8 cellular contexts compared by ENCODE assay signal in the genomic region with DNA sequence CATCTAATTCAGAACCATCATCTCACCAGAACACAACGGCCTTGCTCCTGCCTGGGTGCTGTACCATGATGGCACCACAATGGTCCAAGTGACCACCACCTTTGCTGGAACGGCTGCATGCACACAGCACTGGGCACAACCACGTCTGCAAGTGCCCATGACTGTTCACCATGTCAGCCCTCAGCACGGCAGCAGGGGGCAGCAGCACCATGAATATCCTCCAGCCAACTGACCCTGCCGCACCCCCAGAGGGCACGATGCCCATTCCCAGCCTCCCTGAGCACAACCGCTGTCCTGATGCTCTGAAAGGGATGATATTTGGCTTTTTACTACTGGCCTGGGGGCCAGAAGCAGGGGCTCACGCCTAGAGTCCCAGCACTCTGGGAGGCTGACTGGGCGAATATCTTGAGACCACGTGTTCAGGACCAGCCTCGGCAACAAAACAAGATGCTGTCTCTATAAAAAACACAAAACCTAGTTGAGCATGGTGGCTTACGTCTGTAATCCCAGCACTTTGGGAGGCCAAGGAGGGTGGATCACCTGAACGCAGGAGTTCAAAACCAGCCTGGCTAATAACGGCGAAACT. TPM values are rescaled to one million over a fixed set of nuclear protein-coding genes. Genes with fewer than 3 reads are reported as not detected.
DNase-seq lines count a peak whose midpoint lies in the region; ATAC-seq and TF ChIP-seq lines count a peak whose summit lies in the region.

No MANE protein-coding gene starts in this region.

- peak overlapping the region; percentile 55; the same call in 1 of the 2 replicates for H3K27ac ChIP-seq in GM23338 (ENCODE audit: low read depth)
- no peak overlapping the region for H3K27ac ChIP-seq in brain microvascular endothelial cell

- ATAC-seq in GM23338: peak; percentile 94
- no peak for ATAC-seq in HG02840 (IDR thresholded peaks at IDR 0.05; ENCODE audit: low FRiP score, unreplicated experiment)

- H3K27me3 ChIP-seq in GM23338 (ENCODE audit: insufficient read depth) (no peaks in the 10 kb centered on the region), brain microvascular endothelial cell (replicated peaks) (no peaks in the 10 kb centered on the region)

- no peak overlapping the region; the same call in 1 of the 2 replicates for H3K27ac Mint-ChIP-seq in GM23338
- H3K27ac Mint-ChIP-seq in immature natural killer cell: no peak overlapping the region

- in situ Hi-C loops in brain microvascular endothelial cell (cut with HindIII; ENCODE audit: low pct_ligation_motif_present, low sequenced_read_pairs): no loop called here

- H3K9me2 ChIP-seq in GM23338 (ENCODE audit: insufficient read depth): no peaks in the 10 kb centered on the region

- H3K4me3 Mint-ChIP-seq in GM23338 (no peak overlapping the region; the same call in 2 of the 3 replicates), immature natural killer cell (no peak overlapping the region)

- H3K27me3 Mint-ChIP-seq in GM23338 (ENCODE audit: insufficient read depth, low read depth, poor library complexity) (peaks cover 3% of the 10 kb centered on the region), immature natural killer cell (ENCODE audit: low read depth in 3 of 3) (peaks cover 0 to 2% (median 0%) of the 10 kb centered on the region in 3 donors)

- peaks cover 29% of the 10 kb centered on the region for H3K36me3 Mint-ChIP-seq in GM23338 (ENCODE audit: low read depth)
- peaks cover 0 to 7% (median 0%) of the 10 kb centered on the region in 3 donors for H3K36me3 Mint-ChIP-seq in immature natural killer cell

- peaks cover 4% of the 10 kb centered on the region; the same call in 1 of the 2 replicates for H3K36me3 ChIP-seq in GM23338 (ENCODE audit: insufficient read depth)
- H3K36me3 ChIP-seq in brain microvascular endothelial cell (replicated peaks): peaks cover 28% of the 10 kb centered on the region

- H3K4me2 ChIP-seq in GM23338: no peak overlapping the region

- peaks cover 17% of the 10 kb centered on the region; the same call in 1 of the 2 replicates for H4K20me1 ChIP-seq in GM23338 (replicated peaks; ENCODE audit: insufficient read depth)

- no peak overlapping the region for H2AFZ ChIP-seq in GM23338

- peaks cover 3% of the 10 kb centered on the region; the same call in 1 of the 2 replicates for H3K79me2 ChIP-seq in GM23338 (replicated peaks; ENCODE audit: insufficient read depth)

- DNase-seq in Ammon's horn (ENCODE audit: low spot score) (peak; percentile 77), GM23338 (ENCODE audit: low spot score) (peak; percentile 78), SK-N-DZ (ENCODE audit: low spot score) (peak; percentile 25), brain microvascular endothelial cell (peak; percentile 60), immature natural killer cell (peak; percentile 36 to 41 (median 37)), NCI-H524 treated with DMSO at 0.1 percent for 48 hours (lab: John Stamatoyannopoulos, UW) (no peak)
- peak; percentile 36 for DNase-seq in stimulated activated CD4-positive, alpha-beta T cell treated with anti-CD3 and anti-CD28 coated beads, Interleukin-4, amount 100 ng/mL, for 1 hour

- 0 out of 3 replicates have a peak, but pooled peaks cover 3% of the 10 kb centered on the region for H3K4me1 Mint-ChIP-seq in GM23338
- no peaks in the 10 kb centered on the region for H3K4me1 Mint-ChIP-seq in immature natural killer cell

- H3K4me1 ChIP-seq in GM23338 (ENCODE audit: insufficient read depth): no peaks in the 10 kb centered on the region

- H3K9me3 Mint-ChIP-seq in GM23338 (no peaks in the 10 kb centered on the region), immature natural killer cell (no peaks in the 10 kb centered on the region)

- peaks cover 18% of the 10 kb centered on the region; the same call in 1 of the 2 replicates for H3F3A ChIP-seq in GM23338 (replicated peaks; ENCODE audit: low read depth)

- TF ChIP-seq CTCF in GM23338 (conservative IDR thresholded peaks at IDR 0.05; ENCODE audit: low read depth in 2 of 2): peak; percentile 76 to 91
- TF ChIP-seq CTCF in brain microvascular endothelial cell (IDR thresholded peaks at IDR 0.05; ENCODE audit: low read depth, low read length, missing control alignments): peak; percentile 84

- no peak overlapping the region for H3K4me3 ChIP-seq in GM23338
- no peak overlapping the region for H3K4me3 ChIP-seq in brain microvascular endothelial cell (ENCODE audit: low read depth, low read length)

TF ChIP-seq in GM23338, 12 proteins besides CTCF, POLR2A, EP300 and RAD21 (continues in another document):
- no peak for TF ChIP-seq POLR2AphosphoS5 (IDR thresholded peaks at IDR 0.05; ENCODE audit: low read depth)
- TF ChIP-seq ZNF114 (CRISPR knock-in tag; IDR thresholded peaks at IDR 0.05): no peak
- no peak for TF ChIP-seq JUNB (IDR thresholded peaks at IDR 0.05; ENCODE audit: unreplicated experiment)
- no peak for TF ChIP-seq REST (IDR thresholded peaks at IDR 0.05; ENCODE audit: unreplicated experiment)
- TF ChIP-seq STAT1 (IDR thresholded peaks at IDR 0.05; ENCODE audit: unreplicated experiment): no peak
- TF ChIP-seq EZH2phosphoT487 (IDR thresholded peaks at IDR 0.05; ENCODE audit: unreplicated experiment): no peak
- no peak for TF ChIP-seq ZNF331 (CRISPR knock-in tag; IDR thresholded peaks at IDR 0.05; ENCODE audit: low read depth)

RNA-seq across cellular contexts. Expression of gene DRD4, which starts 25.7 kb away (rescaled TPM):
- 0.27 and 1.0 TPM in 2 replicates for total RNA-seq in GM23338 (2014; rRNA removed; shearing (Covaris generic))
- 1.3 and 1.8 TPM in 2 replicates for polyA plus RNA-seq in GM23338 (2016; fragmentation: Nextera tagmentation; extraction: Ambion mirVana)
- polyA plus RNA-seq in SK-N-DZ (2014; cell fraction: cytosol; rRNA removed): 0.29 TPM in 1 of 2 replicates, not detected in the other
- 0.20 and 0.46 TPM in 2 replicates for polyA plus RNA-seq in SK-N-DZ (2014; cell fraction: nucleus; rRNA removed)
- polyA plus RNA-seq in immature natural killer cell: not detected

RNA-seq across cellular contexts. Expression of gene DEAF1, which starts 32.2 kb away (rescaled TPM):
- 33.5 and 42.6 TPM in 2 replicates for total RNA-seq in GM23338 (2014; rRNA removed; shearing (Covaris generic))
- polyA plus RNA-seq in GM23338 (2016; fragmentation: Nextera tagmentation; extraction: Ambion mirVana): 47.8 and 49.3 TPM in 2 replicates
- 64.2 and 98.1 TPM in 2 replicates for polyA plus RNA-seq in SK-N-DZ (2014; cell fraction: cytosol; rRNA removed)
- 49.5 and 51.8 TPM in 2 replicates for polyA plus RNA-seq in SK-N-DZ (2014; cell fraction: nucleus; rRNA removed)
- 10 to 100 TPM; 17.8 to 31.6 (median 18.6) TPM for polyA plus RNA-seq in immature natural killer cell

RNA-seq across cellular contexts. Expression of gene TMEM80, which starts 32.8 kb away (rescaled TPM):
- 12.8 and 13.1 TPM in 2 replicates for total RNA-seq in GM23338 (2014; rRNA removed; shearing (Covaris generic))
- 25.1 and 25.4 TPM in 2 replicates for polyA plus RNA-seq in GM23338 (2016; fragmentation: Nextera tagmentation; extraction: Ambion mirVana)
- 50.3 and 67.8 TPM in 2 replicates for polyA plus RNA-seq in SK-N-DZ (2014; cell fraction: cytosol; rRNA removed)
- polyA plus RNA-seq in SK-N-DZ (2014; cell fraction: nucleus; rRNA removed): 58.6 and 64.8 TPM in 2 replicates
- polyA plus RNA-seq in immature natural killer cell: 10 to 100 TPM; 21.3 to 32.4 (median 30.4) TPM

RNA-seq across cellular contexts. Expression of gene SCT, which starts 35.8 kb away (rescaled TPM):
- not detected in 2 replicates for total RNA-seq in GM23338 (2014; rRNA removed; shearing (Covaris generic))
- 2.6 and 3.8 TPM in 2 replicates for polyA plus RNA-seq in GM23338 (2016; fragmentation: Nextera tagmentation; extraction: Ambion mirVana)
- not detected in 2 replicates for polyA plus RNA-seq in SK-N-DZ (2014; cell fraction: cytosol; rRNA removed)
- polyA plus RNA-seq in SK-N-DZ (2014; cell fraction: nucleus; rRNA removed): not detected in 2 replicates
- not detected for polyA plus RNA-seq in immature natural killer cell

RNA-seq across cellular contexts. Expression of gene CDHR5, which starts 38.0 kb away (rescaled TPM):
- not detected in 2 replicates for total RNA-seq in GM23338 (2014; rRNA removed; shearing (Covaris generic))
- polyA plus RNA-seq in GM23338 (2016; fragmentation: Nextera tagmentation; extraction: Ambion mirVana) (not detected in 2 replicates), immature natural killer cell (not detected)
- 0.09 and 0.14 TPM in 2 replicates for polyA plus RNA-seq in SK-N-DZ (2014; cell fraction: cytosol; rRNA removed)
- polyA plus RNA-seq in SK-N-DZ (2014; cell fraction: nucleus; rRNA removed): 0.22 TPM in 1 of 2 replicates, not detected in the other
